In the genomic region with DNA sequence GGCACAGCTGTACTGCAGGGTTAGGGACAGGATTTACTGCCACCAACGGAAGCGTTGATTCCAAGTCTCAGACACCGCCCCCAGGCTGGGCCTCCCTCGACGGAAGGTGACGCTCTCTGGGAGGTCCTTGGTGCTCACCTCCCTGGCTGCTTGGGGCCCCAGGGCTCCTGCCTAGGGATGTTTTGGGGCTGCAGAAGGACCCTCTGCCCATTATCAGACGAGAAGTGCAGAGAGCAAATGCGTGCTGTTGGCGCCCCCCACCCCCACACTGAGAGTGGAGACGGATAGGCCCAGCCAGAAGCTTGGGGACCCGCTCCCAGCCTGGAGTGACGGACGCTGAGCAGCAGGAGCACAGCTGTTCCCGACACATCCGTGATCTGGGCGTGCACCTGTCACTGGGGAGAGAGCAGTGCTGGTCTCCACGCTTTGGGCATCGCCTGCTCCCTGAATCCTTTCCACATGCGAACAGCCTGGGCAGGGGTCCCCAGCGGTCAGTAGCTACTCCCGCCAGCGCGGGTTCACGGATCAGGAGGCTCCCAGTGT, we compare ENCODE assay signal across 11 cellular contexts. TPM values are rescaled to one million over a fixed set of nuclear protein-coding genes. Genes with fewer than 3 reads are reported as not detected.
DNase-seq lines count a peak whose midpoint lies in the region; ATAC-seq, FAIRE-seq and TF ChIP-seq lines count a peak whose summit lies in the region.
"Had no signal": no experiment of that assay in that cellular context is flagged by ENCODE, and none has a peak within 500 bp of the region (broad histone marks: within the 10 kb centered on the region; RNA-seq: fewer than 3 reads in every experiment).

No MANE protein-coding gene starts in this region.

- H3K27ac ChIP-seq in BLaER1 (no peak overlapping the region), HEK293 (ENCODE audit: extremely low read depth, low read depth, low read length) (no peak overlapping the region), body of pancreas (peak overlapping the region; percentile 44 to 84 (median 75)), pancreas (peak overlapping the region; percentile 48 to 78 (median 70)), colonic mucosa (no peak overlapping the region), Peyer's patch (no peak overlapping the region)

- no peak overlapping the region for H3K9ac ChIP-seq in BLaER1
- no peak overlapping the region for H3K9ac ChIP-seq in colonic mucosa (ENCODE audit: low read depth in 2 of 2, low read length in 2 of 2)

- ATAC-seq in body of pancreas, result no peak
- ATAC-seq in pancreas, result no peak
- ATAC-seq: heart left ventricle, Right ventricle myocardium inferior had no signal

- H3K36me3 ChIP-seq in BLaER1 (no peaks in the 10 kb centered on the region), HEK293 (ENCODE audit: control insufficient read depth in 2 of 2, insufficient read depth in 1 of 2, low read length in 2 of 2) (no peaks in the 10 kb centered on the region), body of pancreas (replicated peaks in 1 of 2; ENCODE audit: insufficient read depth in 1 of 2, low read depth in 2 of 2) (no peaks in the 10 kb centered on the region), pancreas (no peaks in the 10 kb centered on the region), colonic mucosa (no peaks in the 10 kb centered on the region), Peyer's patch (no peaks in the 10 kb centered on the region)
- H3K36me3 ChIP-seq: heart left ventricle had no signal

- H3K9me3 ChIP-seq in BLaER1 (no peaks in the 10 kb centered on the region), HEK293 (ENCODE audit: control insufficient read depth, insufficient read depth, low read depth, low read length) (no peaks in the 10 kb centered on the region), body of pancreas (no peaks in the 10 kb centered on the region), pancreas (no peaks in the 10 kb centered on the region), colonic mucosa (no peaks in the 10 kb centered on the region), Peyer's patch (no peaks in the 10 kb centered on the region)
- H3K9me3 ChIP-seq: heart left ventricle had no signal

- H3K27me3 ChIP-seq in BLaER1 (peaks cover 86% of the 10 kb centered on the region), body of pancreas (peaks cover 0 to 6% of the 10 kb centered on the region in 2 donors), pancreas (no peaks in the 10 kb centered on the region), colonic mucosa (peaks cover 12% of the 10 kb centered on the region), Peyer's patch (peaks cover 0 to 15% of the 10 kb centered on the region in 2 donors)

- 76 to 83% methylated on average over 17 to 22 of the region's 24 CpGs for WGBS in body of pancreas, 2 donors
- WGBS in pancreas, 2 donors, result 79 to 83% methylated on average over 24 of the region's 24 CpGs

- H3K4me1 ChIP-seq in BLaER1, result peaks cover 58% of the 10 kb centered on the region
- no peaks in the 10 kb centered on the region for H3K4me1 ChIP-seq in HEK293 (ENCODE audit: control insufficient read depth, insufficient read depth, low read length)
- H3K4me1 ChIP-seq in body of pancreas, result peaks cover 85% of the 10 kb centered on the region
- peaks cover 3 to 17% (median 8%) of the 10 kb centered on the region in 3 donors for H3K4me1 ChIP-seq in pancreas
- no peaks in the 10 kb centered on the region for H3K4me1 ChIP-seq in colonic mucosa
- peaks cover 0 to 15% (median 6%) of the 10 kb centered on the region in 4 donors for H3K4me1 ChIP-seq in Peyer's patch

- intact Hi-C loops in body of pancreas (cut with DNase I) (no loop called here), pancreas (cut with DNase I) (no loop called here), colonic mucosa (cut with DNase I) (no loop called here)

- TF ChIP-seq CTCF in HEK293 (tag by site-specific recombination; IDR thresholded peaks at IDR 0.05) (no peak), body of pancreas (IDR thresholded peaks at IDR 0.05) (no peak), pancreas (IDR thresholded peaks at IDR 0.05) (no peak), colonic mucosa (IDR thresholded peaks at IDR 0.05) (no peak), Peyer's patch (IDR thresholded peaks at IDR 0.05) (no peak)

- no peak for FAIRE-seq in pancreas (lab: Jason Lieb, UNC)

- H3K4me3 ChIP-seq in BLaER1 (no peak overlapping the region), HEK293 (ENCODE audit: low read depth, low read length) (no peak overlapping the region), body of pancreas (no peak overlapping the region), pancreas (no peak overlapping the region), colonic mucosa (no peak overlapping the region), Peyer's patch (no peak overlapping the region)
- H3K4me3 ChIP-seq: heart left ventricle had no signal

- no peak for DNase-seq in body of pancreas
- peak in 2 of 6 donors; percentile 42 to 57 for DNase-seq in pancreas
- no peak for DNase-seq in colonic mucosa
- DNase-seq in NCI-H1092 (lab: John Stamatoyannopoulos, UW), result no peak
- no peak for DNase-seq in Peyer's patch
- DNase-seq: NCI-H1092 treated with DMSO at 0.1 percent for 48 hours, NCI-H2227 treated with DMSO at 0.1 percent for 48 hours had no signal

- TF ChIP-seq POLR2A in body of pancreas (IDR thresholded peaks at IDR 0.05) (no peak), Peyer's patch (IDR thresholded peaks at IDR 0.05) (no peak)

- POLR2A ChIA-PET in HEK293 (lab: Yijun Ruan, JAX), result interaction anchor here (0.6 kb wide), 1 partner anchor 744 kb away, joined by 3 read pairs; no protein-coding TSS in a partner anchor

- peaks cover 37% of the 10 kb centered on the region for H4K20me1 ChIP-seq in BLaER1

- peak overlapping the region; percentile 44 for H3K4me2 ChIP-seq in BLaER1

- CTCF ChIA-PET in HEK293 (lab: Yijun Ruan, JAX), result no interaction called here

TF ChIP-seq in HEK293, 187 proteins besides CTCF, POLR2A, EP300 and RAD21 (continues in another document):
- TF ChIP-seq MYNN (tag by site-specific recombination; IDR thresholded peaks at IDR 0.05; ENCODE audit: borderline replicate concordance) (no peak), ZNF202 (tag by site-specific recombination; IDR thresholded peaks at IDR 0.05; ENCODE audit: borderline replicate concordance) (no peak), MEIS1 (CRISPR knock-in tag; IDR thresholded peaks at IDR 0.05; ENCODE audit: borderline replicate concordance) (no peak), ZFHX2 (tag by site-specific recombination; conservative IDR thresholded peaks at IDR 0.05) (0 out of 2 replicates have a peak, but pooled peaks have one; percentile 6), ZFP69B (tag by site-specific recombination; IDR thresholded peaks at IDR 0.05) (no peak), OVOL3 (tag by site-specific recombination; IDR thresholded peaks at IDR 0.05) (no peak), IKZF3 (tag by site-specific recombination; IDR thresholded peaks at IDR 0.05) (no peak), ZNF626 (tag by site-specific recombination; IDR thresholded peaks at IDR 0.05) (no peak), REPIN1 (tag by site-specific recombination; IDR thresholded peaks at IDR 0.05; ENCODE audit: low read depth) (no peak), GLIS1 (tag by site-specific recombination; IDR thresholded peaks at IDR 0.05) (peak; percentile 84), ZNF596 (tag by site-specific recombination; IDR thresholded peaks at IDR 0.05) (no peak), ZFP3 (tag by site-specific recombination; IDR thresholded peaks at IDR 0.05; ENCODE audit: low read depth) (no peak), GLI2 (tag by site-specific recombination; IDR thresholded peaks at IDR 0.05; ENCODE audit: borderline replicate concordance, low read depth) (no peak), ZNF660 (tag by site-specific recombination; IDR thresholded peaks at IDR 0.05) (no peak), SP2 (tag by site-specific recombination; IDR thresholded peaks at IDR 0.05) (peak; percentile 20; the same call in 1 of the 2 replicates)
- TF ChIP-seq, protein P1, sequence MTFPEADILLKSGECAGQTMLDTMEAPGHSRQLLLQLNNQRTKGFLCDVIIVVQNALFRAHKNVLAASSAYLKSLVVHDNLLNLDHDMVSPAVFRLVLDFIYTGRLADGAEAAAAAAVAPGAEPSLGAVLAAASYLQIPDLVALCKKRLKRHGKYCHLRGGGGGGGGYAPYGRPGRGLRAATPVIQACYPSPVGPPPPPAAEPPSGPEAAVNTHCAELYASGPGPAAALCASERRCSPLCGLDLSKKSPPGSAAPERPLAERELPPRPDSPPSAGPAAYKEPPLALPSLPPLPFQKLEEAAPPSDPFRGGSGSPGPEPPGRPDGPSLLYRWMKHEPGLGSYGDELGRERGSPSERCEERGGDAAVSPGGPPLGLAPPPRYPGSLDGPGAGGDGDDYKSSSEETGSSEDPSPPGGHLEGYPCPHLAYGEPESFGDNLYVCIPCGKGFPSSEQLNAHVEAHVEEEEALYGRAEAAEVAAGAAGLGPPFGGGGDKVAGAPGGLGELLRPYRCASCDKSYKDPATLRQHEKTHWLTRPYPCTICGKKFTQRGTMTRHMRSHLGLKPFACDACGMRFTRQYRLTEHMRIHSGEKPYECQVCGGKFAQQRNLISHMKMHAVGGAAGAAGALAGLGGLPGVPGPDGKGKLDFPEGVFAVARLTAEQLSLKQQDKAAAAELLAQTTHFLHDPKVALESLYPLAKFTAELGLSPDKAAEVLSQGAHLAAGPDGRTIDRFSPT (tag by site-specific recombination; IDR thresholded peaks at IDR 0.05), result no peak
- TF ChIP-seq, protein P2, sequence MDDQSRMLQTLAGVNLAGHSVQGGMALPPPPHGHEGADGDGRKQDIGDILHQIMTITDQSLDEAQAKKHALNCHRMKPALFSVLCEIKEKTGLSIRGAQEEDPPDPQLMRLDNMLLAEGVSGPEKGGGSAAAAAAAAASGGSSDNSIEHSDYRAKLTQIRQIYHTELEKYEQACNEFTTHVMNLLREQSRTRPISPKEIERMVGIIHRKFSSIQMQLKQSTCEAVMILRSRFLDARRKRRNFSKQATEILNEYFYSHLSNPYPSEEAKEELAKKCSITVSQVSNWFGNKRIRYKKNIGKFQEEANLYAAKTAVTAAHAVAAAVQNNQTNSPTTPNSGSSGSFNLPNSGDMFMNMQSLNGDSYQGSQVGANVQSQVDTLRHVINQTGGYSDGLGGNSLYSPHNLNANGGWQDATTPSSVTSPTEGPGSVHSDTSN (CRISPR knock-in tag; IDR thresholded peaks at IDR 0.05), result no peak

RNA-seq across cellular contexts. Expression of a gene that starts 5.1 kb away (rescaled TPM):
- 1 to 10 TPM; 2.6 to 3.3 TPM for total RNA-seq in body of pancreas
- total RNA-seq in pancreas, result 1 to 10 TPM in 1 of 6 donors, under 1 TPM in 5; 0.54 to 1.3 (median 0.75) TPM
- 1 to 10 TPM; 3.5 to 5.5 TPM for polyA plus RNA-seq in pancreas
- under 1 TPM; 0.20 to 0.61 TPM for total RNA-seq in colonic mucosa
- total RNA-seq in Peyer's patch, result 1 to 10 TPM in 2 of 4 donors, under 1 TPM in 1, not detected in 1; 0.27 to 3.3 (median 1.1) TPM

RNA-seq across cellular contexts. Expression of a gene that starts 5.7 kb away (rescaled TPM):
- total RNA-seq in body of pancreas (10 to 100 TPM; 15.8 to 20.1 TPM), pancreas (10 to 100 TPM in 4 of 6 donors, 1 to 10 TPM in 2; 9.3 to 17.6 (median 15.4) TPM), colonic mucosa (10 to 100 TPM in 1 of 2 donors, 1 to 10 TPM in 1; 8.4 to 12.8 TPM), Peyer's patch (10 to 100 TPM; 16.3 to 85.4 (median 54.6) TPM)
- polyA plus RNA-seq in pancreas, result 10 to 100 TPM; 48.3 to 64.6 TPM

Comparison
In these comparisons a context has a peak if more than half of its experiments do, and no peak if none do; other contexts are left out.
1. H3K27ac ChIP-seq: peak in body of pancreas (4 of 4) and pancreas (4 of 4); none in BLaER1 (single experiment), HEK293 (single experiment), colonic mucosa (single experiment) and Peyer's patch (0 of 4).